10 cellular contexts compared by ENCODE assay signal in the genomic region with DNA sequence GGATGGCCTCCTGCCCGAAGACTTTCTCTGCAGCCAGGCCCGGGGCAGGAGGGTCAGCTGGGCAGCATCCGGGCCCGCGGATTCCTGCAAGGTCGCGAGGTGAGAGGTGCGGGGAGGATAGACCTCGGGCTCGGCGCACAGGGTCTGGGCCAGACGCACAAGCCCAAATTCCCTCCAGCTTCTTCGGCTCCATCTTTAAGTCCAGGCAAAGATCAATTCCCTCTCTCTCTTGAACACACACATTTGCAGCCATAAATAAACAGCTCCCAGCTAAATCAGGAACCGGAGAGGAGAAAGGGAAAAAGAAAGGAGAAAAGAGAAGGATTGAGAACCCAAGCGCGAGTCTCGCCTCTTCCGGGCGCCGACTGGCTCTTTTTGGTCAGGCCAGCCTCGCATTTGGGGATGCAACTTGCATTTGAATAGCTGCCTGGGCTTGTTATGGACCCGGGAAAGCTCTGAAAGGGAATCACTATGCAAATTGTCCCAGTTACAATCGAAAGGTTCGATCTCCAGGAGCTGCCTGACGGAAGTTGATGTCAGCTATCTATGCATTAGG. TPM values are rescaled to one million over a fixed set of nuclear protein-coding genes. Genes with fewer than 3 reads are reported as not detected.
A peak's percentile ranks its signal among the peaks of the same experiment; 100 is the strongest.
DNase-seq lines count a peak whose midpoint lies in the region; ATAC-seq and TF ChIP-seq lines count a peak whose summit lies in the region.
"Had no signal": no experiment of that assay in that cellular context is flagged by ENCODE, and none has a peak within 500 bp of the region (broad histone marks: within the 10 kb centered on the region; RNA-seq: fewer than 3 reads in every experiment).

No MANE protein-coding gene starts in this region.

- H3K9me3 Mint-ChIP-seq in CD4-positive, alpha-beta T cell, result no peaks in the 10 kb centered on the region

- H3K4me1 Mint-ChIP-seq in CD4-positive, alpha-beta T cell (ENCODE audit: low read depth), result peaks cover 35% of the 10 kb centered on the region

- H3K36me3 ChIP-seq in OCI-LY1 (ENCODE audit: insufficient read depth, low read length) (no peaks in the 10 kb centered on the region), osteoblast (ENCODE audit: insufficient read depth, low read length) (no peaks in the 10 kb centered on the region), gastroesophageal sphincter (no peaks in the 10 kb centered on the region)

- no peak for DNase-seq in CD4-positive, alpha-beta T cell
- DNase-seq in fibroblast of mammary gland (ENCODE audit: low read depth) (no peak), osteoblast (ENCODE audit: insufficient read length, low spot score, missing footprints) (peak; percentile 73), NOMO-1 treated with dmso at 0.1 percent for 144 hours (lab: John Stamatoyannopoulos, UW; ENCODE audit: unreplicated experiment) (no peak)
- DNase-seq: head of caudate nucleus had no signal

- peaks cover 10% of the 10 kb centered on the region for H3K9me3 ChIP-seq in CD4-positive, alpha-beta T cell (ENCODE audit: control insufficient read depth, low read length)
- no peaks in the 10 kb centered on the region for H3K9me3 ChIP-seq in OCI-LY1 (ENCODE audit: low read length)
- H3K9me3 ChIP-seq in osteoblast (ENCODE audit: low read depth, low read length), result no peaks in the 10 kb centered on the region
- H3K9me3 ChIP-seq in gastroesophageal sphincter, result no peaks in the 10 kb centered on the region

- H3F3A ChIP-seq in OCI-LY1 (ENCODE audit: insufficient read depth, low read length), result no peaks in the 10 kb centered on the region

- peak overlapping the region; percentile 82 for H3K4me3 Mint-ChIP-seq in CD4-positive, alpha-beta T cell

- no peak overlapping the region for H3K27ac ChIP-seq in CD4-positive, alpha-beta T cell (ENCODE audit: low read depth, low read length)
- H3K27ac ChIP-seq in OCI-LY1 (ENCODE audit: low read depth, low read length, poor library complexity, severe bottlenecking) (no peak overlapping the region), osteoblast (ENCODE audit: low read depth, low read length) (no peak overlapping the region), gastroesophageal sphincter (no peak overlapping the region)

- no peak for ATAC-seq in CD4-positive, alpha-beta T cell (ENCODE audit: poor library complexity)
- ATAC-seq in HG03280 (IDR thresholded peaks at IDR 0.05; ENCODE audit: unreplicated experiment) (no peak), gastroesophageal sphincter (no peak), GM21529 (IDR thresholded peaks at IDR 0.05; ENCODE audit: unreplicated experiment) (no peak)

- TF ChIP-seq CTCF in CD4-positive, alpha-beta T cell (IDR thresholded peaks at IDR 0.05), result no peak
- no peak for TF ChIP-seq CTCF in OCI-LY1 (IDR thresholded peaks at IDR 0.05; ENCODE audit: low read length)
- TF ChIP-seq CTCF in fibroblast of mammary gland (conservative IDR thresholded peaks at IDR 0.05; ENCODE audit: control insufficient read depth, insufficient read depth, low read depth, low read length), result no peak
- no peak for TF ChIP-seq CTCF in osteoblast (IDR thresholded peaks at IDR 0.05; ENCODE audit: extremely low read depth, low read depth, low read length)
- no peak for TF ChIP-seq CTCF in gastroesophageal sphincter (IDR thresholded peaks at IDR 0.05)

- peaks cover 99% of the 10 kb centered on the region for H3K27me3 ChIP-seq in CD4-positive, alpha-beta T cell (ENCODE audit: control insufficient read depth, insufficient read depth, low read length)
- H3K27me3 ChIP-seq in OCI-LY1 (ENCODE audit: insufficient read depth, low read length) (peaks cover 9% of the 10 kb centered on the region; the same call in 1 of the 2 replicates), osteoblast (ENCODE audit: insufficient read depth, low read length) (peaks cover 85% of the 10 kb centered on the region), gastroesophageal sphincter (peaks cover 100% of the 10 kb centered on the region)

- no peak overlapping the region for H3K9ac ChIP-seq in OCI-LY1 (ENCODE audit: low read length)

- POLR2A ChIA-PET in CD4-positive, alpha-beta T cell (lab: Charles Lee), result interaction anchor here (0.8 to 0.9 kb wide), 2 partner anchors 12 to 26 kb away, joined by 3 read pairs; no protein-coding TSS in a partner anchor

- H3K9me2 ChIP-seq in OCI-LY1 (ENCODE audit: low read depth, low read length), result no peaks in the 10 kb centered on the region

- H4K20me1 ChIP-seq in OCI-LY1 (ENCODE audit: insufficient read depth, low read length) (no peaks in the 10 kb centered on the region), osteoblast (ENCODE audit: insufficient read depth, low read length) (no peaks in the 10 kb centered on the region)

- no peak for TF ChIP-seq POLR2A in gastroesophageal sphincter (IDR thresholded peaks at IDR 0.05)

- CTCF ChIA-PET in CD4-positive, alpha-beta T cell (lab: Charles Lee), result no interaction called here

- H3K27me3 Mint-ChIP-seq in CD4-positive, alpha-beta T cell, result peaks cover 87% of the 10 kb centered on the region

- intact Hi-C loops in CD4-positive, alpha-beta T cell (cut with DNase I, micrococcal nuclease), result no loop called here

- no peaks in the 10 kb centered on the region for H3K36me3 Mint-ChIP-seq in CD4-positive, alpha-beta T cell (ENCODE audit: low read depth)

- TF ChIP-seq EP300 in gastroesophageal sphincter (IDR thresholded peaks at IDR 0.05), result no peak

- H3K4me3 ChIP-seq in OCI-LY1 (ENCODE audit: low read depth, low read length, poor library complexity, severe bottlenecking), result no peak overlapping the region
- H3K4me3 ChIP-seq in fibroblast of mammary gland (ENCODE audit: control insufficient read depth, low read depth, low read length), result peak overlapping the region; percentile 1
- H3K4me3 ChIP-seq in osteoblast (ENCODE audit: insufficient read depth, low read length), result peak overlapping the region; percentile 48
- peak overlapping the region in 1 of 2 donors; percentile 46 for H3K4me3 ChIP-seq in gastroesophageal sphincter

- H3K79me2 ChIP-seq in OCI-LY1 (ENCODE audit: insufficient read depth, low read length) (no peaks in the 10 kb centered on the region), osteoblast (ENCODE audit: insufficient read depth, low read length) (no peaks in the 10 kb centered on the region)

- H3K4me1 ChIP-seq in OCI-LY1 (ENCODE audit: insufficient read depth, low read length, severe bottlenecking) (no peaks in the 10 kb centered on the region), osteoblast (ENCODE audit: insufficient read depth, low read length) (no peaks in the 10 kb centered on the region), gastroesophageal sphincter (peaks cover 0 to 31% (median 24%) of the 10 kb centered on the region in 3 donors)

- H3K4me2 ChIP-seq in OCI-LY1 (ENCODE audit: low read length) (peak overlapping the region; percentile 6; the same call in 1 of the 2 replicates), osteoblast (ENCODE audit: insufficient read depth, low read length) (peak overlapping the region; percentile 66)

- no peak overlapping the region for H3K27ac Mint-ChIP-seq in CD4-positive, alpha-beta T cell

- 3 to 10% methylated on average over 13 to 25 of the region's 25 CpGs for WGBS in gastroesophageal sphincter (ENCODE audit: low coverage in 1 of 2), 2 donors

- no peak overlapping the region for H2AFZ ChIP-seq in OCI-LY1 (ENCODE audit: low read length)
- peak overlapping the region; percentile 70 for H2AFZ ChIP-seq in osteoblast (ENCODE audit: low read length)

RNA-seq across cellular contexts. Expression of a gene that starts 14.5 kb away (rescaled TPM):
- not detected for total RNA-seq in CD4-positive, alpha-beta T cell
- total RNA-seq in osteoblast (not detected in 2 replicates), gastroesophageal sphincter (under 1 TPM in 1 of 4 donors, not detected in 3; 0.47 TPM)
- total RNA-seq: T-helper 2 cell treated with Interferon-gamma antibody and Interleukin-4, amounts not matched to agents 100 ng/mL and 5 ng/mL, for 36 hours had no signal
